ENCODE assay signal across 20 cellular contexts in the genomic region with DNA sequence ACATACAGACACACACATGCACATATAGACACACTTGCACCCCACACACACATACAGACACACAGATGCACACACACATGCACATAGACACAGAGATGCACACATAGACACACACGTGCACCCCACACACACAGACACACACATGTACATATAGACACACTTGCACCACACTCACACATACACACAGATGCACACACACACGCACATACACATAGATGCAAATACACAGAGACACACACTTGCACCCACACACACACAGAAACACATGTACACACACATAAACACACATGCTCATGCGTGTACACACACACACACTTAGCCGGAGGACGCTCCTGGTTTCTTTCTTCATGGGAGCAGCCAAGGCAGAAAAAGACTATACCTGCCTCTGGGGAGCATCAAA. TPM values are rescaled to one million over a fixed set of nuclear protein-coding genes. Genes with fewer than 3 reads are reported as not detected.
"Had no signal": no experiment of that assay in that cellular context is flagged by ENCODE, and none has a peak within 500 bp of the region (broad histone marks: within the 10 kb centered on the region; RNA-seq: fewer than 3 reads in every experiment).

No MANE protein-coding gene starts in this region.

- H3K27me3 Mint-ChIP-seq: brain had no signal

- ATAC-seq: activated CD8-positive, alpha-beta memory T cell treated with anti-CD3 and anti-CD28 coated beads, Interleukin-2, amount 10 ng/mL, durations not matched to agents 7 days and 5 days; activated naive CD4-positive, alpha-beta T cell treated with anti-CD3 and anti-CD28 coated beads, Interleukin-2, amount 50 U/mL, for 72 hours; activated T-cell treated with anti-CD3 and anti-CD28 coated beads, Interleukin-2, amount 50 U/mL, for 4 hours; gastrocnemius medialis; stimulated activated naive B cell treated with anti-CD40 and anti-IgM and Interleukin-4, amounts not matched to agents 10 μg/mL and 1 μg/mL and 100 μg/mL, for 72 hours had no signal

- H3K9me3 ChIP-seq: gastrocnemius medialis, ovary, tibial nerve had no signal

- H3K4me1 Mint-ChIP-seq: central memory CD8-positive, alpha-beta T cell; stimulated activated naive B cell treated with anti-CD40 and anti-IgM and Interleukin-4, amounts not matched to agents 10 μg/mL and 1 μg/mL and 100 μg/mL, for 72 hours had no signal

- H3K9me3 Mint-ChIP-seq: activated CD4-positive, alpha-beta memory T cell treated with anti-CD3 and anti-CD28 coated beads for 36 hours; activated naive CD4-positive, alpha-beta T cell treated with anti-CD3 and anti-CD28 coated beads, Interleukin-2, amount 50 U/mL, for 72 hours; activated T-cell treated with anti-CD3 and anti-CD28 coated beads, Interleukin-2, amount 50 U/mL, for 4 hours; central memory CD8-positive, alpha-beta T cell; stimulated activated naive B cell treated with anti-CD40 and anti-IgM and Interleukin-4, amounts not matched to agents 10 μg/mL and 1 μg/mL and 100 μg/mL, for 72 hours had no signal

- H3K36me3 Mint-ChIP-seq: activated CD4-positive, alpha-beta memory T cell treated with anti-CD3 and anti-CD28 coated beads for 36 hours; activated CD8-positive, alpha-beta memory T cell treated with anti-CD3 and anti-CD28 coated beads, Interleukin-2, amount 10 ng/mL, durations not matched to agents 7 days and 5 days; stimulated activated naive B cell treated with anti-CD40 and anti-IgM and Interleukin-4, amounts not matched to agents 10 μg/mL and 1 μg/mL and 100 μg/mL, for 72 hours had no signal

- DNase-seq: activated CD4-positive, alpha-beta memory T cell treated with anti-CD3 and anti-CD28 coated beads for 36 hours; activated CD4-positive, alpha-beta T cell treated with anti-CD3 and anti-CD28 coated beads for 1 hour; activated CD8-positive, alpha-beta memory T cell treated with anti-CD3 and anti-CD28 coated beads, Interleukin-2, amount 10 ng/mL, durations not matched to agents 7 days and 5 days; activated effector memory CD4-positive, alpha-beta T cell treated with anti-CD3 and anti-CD28 coated beads, Interleukin-2, amount 50 U/mL, for 16 hours; activated T-cell treated with anti-CD3 and anti-CD28 coated beads, Interleukin-2, amount 50 U/mL, for 4 hours; effector CD8-positive, alpha-beta T cell; gastrocnemius medialis; hippocampal formation; kidney; mesendoderm; nephron progenitor cell; ovary; stimulated activated CD4-positive, alpha-beta T cell treated with anti-CD3 and anti-CD28 coated beads, Interleukin-4, amount 100 ng/mL, for 1 hour; stimulated activated naive B cell treated with anti-CD40 and anti-IgM and Interleukin-4, amounts not matched to agents 10 μg/mL and 1 μg/mL and 100 μg/mL, for 72 hours; substantia nigra had no signal

- H3K27ac ChIP-seq: ovary, SK-N-MC had no signal

- H3K27ac Mint-ChIP-seq: activated CD4-positive, alpha-beta memory T cell treated with anti-CD3 and anti-CD28 coated beads for 36 hours; activated CD8-positive, alpha-beta memory T cell treated with anti-CD3 and anti-CD28 coated beads, Interleukin-2, amount 10 ng/mL, durations not matched to agents 7 days and 5 days; activated naive CD4-positive, alpha-beta T cell treated with anti-CD3 and anti-CD28 coated beads, Interleukin-2, amount 50 U/mL, for 72 hours; nephron progenitor cell; stimulated activated naive B cell treated with anti-CD40 and anti-IgM and Interleukin-4, amounts not matched to agents 10 μg/mL and 1 μg/mL and 100 μg/mL, for 72 hours had no signal

- H3K27me3 ChIP-seq: gastrocnemius medialis, ovary, tibial nerve had no signal

- H3K4me3 ChIP-seq: gastrocnemius medialis, ovary, SK-N-MC, tibial nerve had no signal

- H3K4me3 Mint-ChIP-seq: activated CD4-positive, alpha-beta memory T cell treated with anti-CD3 and anti-CD28 coated beads for 36 hours; activated CD8-positive, alpha-beta memory T cell treated with anti-CD3 and anti-CD28 coated beads, Interleukin-2, amount 10 ng/mL, durations not matched to agents 7 days and 5 days; activated T-cell treated with anti-CD3 and anti-CD28 coated beads, Interleukin-2, amount 50 U/mL, for 4 hours; central memory CD8-positive, alpha-beta T cell; nephron progenitor cell; stimulated activated naive B cell treated with anti-CD40 and anti-IgM and Interleukin-4, amounts not matched to agents 10 μg/mL and 1 μg/mL and 100 μg/mL, for 72 hours had no signal

- FAIRE-seq: kidney had no signal

- H3K36me3 ChIP-seq: gastrocnemius medialis, ovary had no signal

RNA-seq across cellular contexts. Expression of a gene that starts 10.0 kb away (rescaled TPM):
- total RNA-seq: activated CD4-positive, alpha-beta memory T cell treated with anti-CD3 and anti-CD28 coated beads for 36 hours; activated CD8-positive, alpha-beta memory T cell treated with anti-CD3 and anti-CD28 coated beads, Interleukin-2, amount 10 ng/mL, durations not matched to agents 7 days and 5 days had no signal

RNA-seq across cellular contexts. Expression of a gene that starts 10.1 kb away (rescaled TPM):
- total RNA-seq: activated CD4-positive, alpha-beta memory T cell treated with anti-CD3 and anti-CD28 coated beads for 36 hours; activated CD8-positive, alpha-beta memory T cell treated with anti-CD3 and anti-CD28 coated beads, Interleukin-2, amount 10 ng/mL, durations not matched to agents 7 days and 5 days had no signal
